8 cellular contexts compared by ENCODE assay signal in genomic region chr18:56702946-56703345, GRCh38. TPM values are rescaled to one million over a fixed set of nuclear protein-coding genes. Genes with fewer than 3 reads are reported as not detected.
DNase-seq lines count a peak whose midpoint lies in the region; ATAC-seq and TF ChIP-seq lines count a peak whose summit lies in the region.

No MANE protein-coding gene starts in this region.

- ATAC-seq in heart left ventricle (no peak), GM19455 (IDR thresholded peaks at IDR 0.05; ENCODE audit: unreplicated experiment) (no peak), HG03571 (IDR thresholded peaks at IDR 0.05; ENCODE audit: unreplicated experiment) (no peak)

- H3K4me1 ChIP-seq in heart left ventricle (no peaks in the 10 kb centered on the region), right atrium auricular region (no peaks in the 10 kb centered on the region)

- intact Hi-C loops in heart left ventricle (cut with DNase I), result no loop called here

- H3K36me3 ChIP-seq in heart left ventricle (peaks cover 0 to 3% (median 0%) of the 10 kb centered on the region in 9 donors), right atrium auricular region (no peaks in the 10 kb centered on the region)

- H3K27me3 ChIP-seq in heart left ventricle (no peaks in the 10 kb centered on the region), right atrium auricular region (no peaks in the 10 kb centered on the region)

- WGBS in heart left ventricle, 4 donors, result 63 to 67% (median 65%) methylated on average over 5 of the region's 5 CpGs

- no peak overlapping the region for H3K4me3 ChIP-seq in heart left ventricle
- H3K4me3 ChIP-seq in right atrium auricular region, result no peak overlapping the region

- no peak for TF ChIP-seq POLR2A in heart left ventricle (IDR thresholded peaks at IDR 0.05)

- no peak for DNase-seq in heart left ventricle
- no peak for DNase-seq in right atrium auricular region (ENCODE audit: low spot score)
- peak; percentile 34 for DNase-seq in KG1 (lab: John Stamatoyannopoulos, UW)
- peak; percentile 49 for DNase-seq in RPMI8226
- DNase-seq in fibroblast of gingiva (ENCODE audit: low read depth), result peak; percentile 29
- DNase-seq in retina, result peak; percentile 10

- no peak overlapping the region for H3K27ac ChIP-seq in heart left ventricle
- H3K27ac ChIP-seq in right atrium auricular region, result no peak overlapping the region

- TF ChIP-seq CTCF in heart left ventricle (IDR thresholded peaks at IDR 0.05) (peak in 10 of 12 donors; percentile 31 to 59 (median 42)), right atrium auricular region (IDR thresholded peaks at IDR 0.05) (peak in 1 of 2 donors; percentile 58)

- H3K9me3 ChIP-seq in heart left ventricle, result no peaks in the 10 kb centered on the region
- no peaks in the 10 kb centered on the region for H3K9me3 ChIP-seq in right atrium auricular region

RNA-seq across cellular contexts. Expression of gene WDR7, which starts 51.8 kb away (rescaled TPM):
- 10 to 100 TPM; 16.3 to 33.6 (median 28.4) TPM for total RNA-seq in heart left ventricle
- 1 to 10 TPM; 4.3 to 9.2 TPM for polyA plus RNA-seq in heart left ventricle
- 10 to 100 TPM; 22.3 to 24.0 TPM for total RNA-seq in right atrium auricular region

Comparison
In these comparisons a context has a peak if more than half of its experiments do, and no peak if none do; other contexts are left out.
1. DNase-seq: peak in KG1 (single experiment), RPMI8226 (single experiment), fibroblast of gingiva (single experiment) and retina (single experiment); none in heart left ventricle (0 of 5) and right atrium auricular region (single experiment).